Comparison of ENCODE assay signal across 9 cellular contexts in genomic region chr7:128614801-128615200, GRCh38. TPM values are rescaled to one million over a fixed set of nuclear protein-coding genes. Genes with fewer than 3 reads are reported as not detected.
DNase-seq lines count a peak whose midpoint lies in the region; ATAC-seq, FAIRE-seq and TF ChIP-seq lines count a peak whose summit lies in the region.
"Not testable (repeated sequence)": the region's sequence is repeated elsewhere in the genome, so short reads cannot be mapped to it uniquely, and the experiment has no call there.
"Had no signal": no experiment of that assay in that cellular context is flagged by ENCODE, and none has a peak within 500 bp of the region (broad histone marks: within the 10 kb centered on the region; RNA-seq: fewer than 3 reads in every experiment).

No MANE protein-coding gene starts in this region.

- H3K4me1 Mint-ChIP-seq in neural crest cell, result not testable (repeated sequence)

- not testable (repeated sequence) for TF ChIP-seq RAD21 in IMR-90 (IDR thresholded peaks at IDR 0.05; ENCODE audit: low read length)

- H3K27me3 Mint-ChIP-seq in neural crest cell (ENCODE audit: low read depth), result not testable (repeated sequence)

- not testable (repeated sequence) for H3K9me1 ChIP-seq in IMR-90 (ENCODE audit: insufficient read depth, low read length)

- H3K27ac ChIP-seq in IMR-90 (ENCODE audit: insufficient read depth, low read length); Panc1 (ENCODE audit: low read length): not testable (repeated sequence)

- H4K91ac ChIP-seq in IMR-90 (ENCODE audit: insufficient read depth, low read depth, low read length), result not testable (repeated sequence)

- H3K27me3 ChIP-seq in IMR-90 (ENCODE audit: control insufficient read depth, insufficient read depth, low read length); Panc1 (ENCODE audit: control insufficient read depth, insufficient read depth, low read length): not testable (repeated sequence)

- H3K56ac ChIP-seq in IMR-90 (ENCODE audit: extremely low read depth, insufficient read depth, low read length), result not testable (repeated sequence)

- not testable (repeated sequence) for H2BK15ac ChIP-seq in IMR-90 (ENCODE audit: low read depth, low read length)

- not testable (repeated sequence) for H3K4ac ChIP-seq in IMR-90 (ENCODE audit: low read depth, low read length)

- not testable (repeated sequence) for H3K23ac ChIP-seq in IMR-90 (ENCODE audit: low read depth, low read length)

- peaks cover 0 to 11% of the 10 kb centered on the region in 2 experiments; a peak in 2 of 4 replicates for H3K79me1 ChIP-seq in IMR-90 (ENCODE audit: low read depth in 1 of 2, low read length in 2 of 2)

- peaks cover 16% of the 10 kb centered on the region for H3K36me3 ChIP-seq in IMR-90 (ENCODE audit: control insufficient read depth, insufficient read depth, low read length)
- not testable (repeated sequence) for H3K36me3 ChIP-seq in Panc1 (ENCODE audit: control insufficient read depth, insufficient read depth, low read length)

- DNase-seq in IMR-90; Panc1 (ENCODE audit: low read depth, low spot score); neural crest cell (ENCODE audit: low read depth, low spot score): not testable (repeated sequence)
- DNase-seq in astrocyte of the hippocampus (ENCODE audit: low read depth, low spot score), result peak; percentile 20
- DNase-seq in fibroblast of peridontal ligament (ENCODE audit: extremely low read depth), result peak; percentile 23

- H3K36me3 Mint-ChIP-seq in neural crest cell (ENCODE audit: low read depth), result not testable (repeated sequence)

- not testable (repeated sequence) for H3K9me3 Mint-ChIP-seq in neural crest cell

- not testable (repeated sequence) for H2BK5ac ChIP-seq in IMR-90 (ENCODE audit: low read depth, low read length, poor library complexity, severe bottlenecking)

- peak; percentile 70 for ATAC-seq in IMR-90 (ENCODE audit: low read depth)
- not testable (repeated sequence) for ATAC-seq in Panc1

- peak overlapping the region; percentile 81 for H3K27ac Mint-ChIP-seq in neural crest cell (ENCODE audit: unreplicated experiment)

- BruUV-seq in IMR-90 (replicated peaks; lab: Mats Ljungman, UMichigan), result not testable (repeated sequence)
- BruUV-seq in Panc1 (replicated peaks; lab: Mats Ljungman, UMichigan), result TSS peak; percentile 37

- H3K18ac ChIP-seq in IMR-90 (ENCODE audit: low read depth, low read length), result not testable (repeated sequence)

- FAIRE-seq in G401.6 (lab: Jason Lieb, UNC), result peak; percentile 28

- H4K5ac ChIP-seq in IMR-90 (ENCODE audit: low read depth, low read length), result not testable (repeated sequence)

- H2AFZ ChIP-seq in IMR-90 (replicated peaks; ENCODE audit: low read length, poor library complexity), result not testable (repeated sequence)

- POLR2A ChIA-PET in IMR-90 (lab: Charles Lee; ENCODE audit: unreplicated experiment); Panc1 (lab: Charles Lee): not testable (repeated sequence)

- H3K4me3 ChIP-seq in IMR-90 (ENCODE audit: insufficient read depth, low read depth, low read length); Panc1 (ENCODE audit: low read depth in 2 of 2, low read length in 2 of 2): not testable (repeated sequence)

- H3K4me3 Mint-ChIP-seq in neural crest cell, result not testable (repeated sequence)

- WGBS in IMR-90 (ENCODE audit: extremely low coverage in 2 of 2, insufficient read length in 1 of 2), 2 experiments, result no CpG with 5 or more reads among the region's 2 CpGs

- dilution Hi-C loops in IMR-90 (cut with HindIII; ENCODE audit: low sequenced_read_pairs, unreplicated experiment), result not testable (repeated sequence)

- H4K8ac ChIP-seq in IMR-90 (ENCODE audit: low read depth in 2 of 2, low read length in 2 of 2), result not testable (repeated sequence)

- H2BK120ac ChIP-seq in IMR-90 (ENCODE audit: low read depth, low read length), result not testable (repeated sequence)

- H3K4me2 ChIP-seq in IMR-90 (ENCODE audit: low read depth, low read length), result not testable (repeated sequence)

- intact Hi-C loops in IMR-90 (cut with micrococcal nuclease), result loop anchor here (5.0 kb wide), 1 partner anchor 268 kb away; no protein-coding TSS in a partner anchor
- intact Hi-C loops in Panc1 (cut with micrococcal nuclease; ENCODE audit: unreplicated experiment), result not testable (repeated sequence)

- not testable (repeated sequence) for H3K9ac ChIP-seq in IMR-90 (ENCODE audit: low read depth, low read length)

- not testable (repeated sequence) for H2AK5ac ChIP-seq in IMR-90 (ENCODE audit: low read depth, low read length)

- CTCF ChIA-PET in IMR-90 (lab: Yijun Ruan, JAX); Panc1 (lab: Charles Lee): not testable (repeated sequence)

- H2BK20ac ChIP-seq in IMR-90 (ENCODE audit: low read depth, low read length), result not testable (repeated sequence)

- H4K20me1 ChIP-seq in IMR-90 (ENCODE audit: insufficient read depth, low read length), result not testable (repeated sequence)

- TF ChIP-seq CTCF in IMR-90 (conservative IDR thresholded peaks at IDR 0.05; ENCODE audit: low read depth, low read length); Panc1 (IDR thresholded peaks at IDR 0.05); neural crest cell (conservative IDR thresholded peaks at IDR 0.05): not testable (repeated sequence)

- H3K14ac ChIP-seq in IMR-90 (replicated peaks; ENCODE audit: low read depth, low read length), result not testable (repeated sequence)

- H3K4me1 ChIP-seq in IMR-90 (ENCODE audit: control insufficient read depth, insufficient read depth, low read length); Panc1 (ENCODE audit: control insufficient read depth, insufficient read depth, low read length): not testable (repeated sequence)

- not testable (repeated sequence) for H3K9me3 ChIP-seq in IMR-90 (ENCODE audit: control insufficient read depth, insufficient read depth, low read length); Panc1 (ENCODE audit: control insufficient read depth, insufficient read depth, low read depth, low read length)

- not testable (repeated sequence) for H2AK9ac ChIP-seq in IMR-90 (replicated peaks; ENCODE audit: low read depth, low read length, poor library complexity)

- in situ Hi-C loops in IMR-90 (cut with MboI; ENCODE audit: low sequenced_read_pairs); Panc1 (cut with HindIII; ENCODE audit: low pct_unique_long_range_greater_than_20kb, low sequenced_read_pairs): not testable (repeated sequence)

- TF ChIP-seq POLR2A in IMR-90 (IDR thresholded peaks at IDR 0.05; ENCODE audit: low read depth, low read length), result not testable (repeated sequence)

RNA-seq across cellular contexts. Expression of gene GARIN1A, which starts 57.3 kb away (rescaled TPM):
- total RNA-seq in IMR-90 (2012; rRNA removed), result 0.18 and 0.28 TPM in 2 replicates
- 1.4 and 1.6 TPM in 2 replicates for polyA plus RNA-seq in IMR-90 (2012; rRNA removed)
- polyA plus RNA-seq in IMR-90 (2012; cell fraction: cytosol; rRNA removed), result 0.14 and 0.41 TPM in 2 replicates
- 5.7 and 11.1 TPM in 2 replicates for polyA plus RNA-seq in IMR-90 (2012; cell fraction: nucleus; rRNA removed; ENCODE audit: low replicate concordance)
- total RNA-seq in Panc1 (2021; ENCODE audit: unreplicated experiment), result 1.2 TPM
- polyA plus RNA-seq in Panc1 (2012; ENCODE audit: insufficient read length), result 1.4 TPM
- total RNA-seq in neural crest cell, result 1.8 and 1.9 TPM in 2 replicates
- total RNA-seq: A172, GM23338, H7 had no signal
